In genomic region chr11:119149371-119150275, GRCh38 we compare ENCODE assay signal across 9 cellular contexts. TPM values are rescaled to one million over a fixed set of nuclear protein-coding genes. Genes with fewer than 3 reads are reported as not detected.
A peak's percentile ranks its signal among the peaks of the same experiment; 100 is the strongest.
DNase-seq lines count a peak whose midpoint lies in the region; TF ChIP-seq lines count a peak whose summit lies in the region.
"Had no signal": no experiment of that assay in that cellular context is flagged by ENCODE, and none has a peak within 500 bp of the region (broad histone marks: within the 10 kb centered on the region; RNA-seq: fewer than 3 reads in every experiment).

No MANE protein-coding gene starts in this region.

- intact Hi-C loops in PC-9 (cut with micrococcal nuclease; ENCODE audit: unreplicated experiment): no loop called here

- H3K27me3 Mint-ChIP-seq in progenitor cell of endocrine pancreas: peaks cover 79% of the 10 kb centered on the region

- peak overlapping the region; percentile 27 for H3K4me3 ChIP-seq in GM06990 (replicated peaks; ENCODE audit: low read depth, low read length)
- peak overlapping the region; percentile 84; the same call in 1 of the 2 replicates for H3K4me3 ChIP-seq in PC-9
- peak overlapping the region; percentile 56 for H3K4me3 ChIP-seq in fibroblast of pulmonary artery (replicated peaks; ENCODE audit: low read depth, low read length)

- H3K4me1 ChIP-seq in PC-9 (replicated peaks; ENCODE audit: insufficient read depth): peaks cover 9% of the 10 kb centered on the region; the same call in 1 of the 2 replicates

- H3K9me2 ChIP-seq in PC-9 (ENCODE audit: insufficient read depth): no peaks in the 10 kb centered on the region

- H3K36me3 ChIP-seq in GM06990 (ENCODE audit: control insufficient read depth, insufficient read depth, low read length) (no peaks in the 10 kb centered on the region), PC-9 (ENCODE audit: low read depth) (no peaks in the 10 kb centered on the region)

- H2AFZ ChIP-seq in PC-9: peak overlapping the region; percentile 87; the same call in 1 of the 2 replicates

- TF ChIP-seq CTCF in GM06990 (IDR thresholded peaks at IDR 0.05; ENCODE audit: insufficient read depth, low read length, poor library complexity, severe bottlenecking) (no peak), PC-9 (conservative IDR thresholded peaks at IDR 0.05) (no peak), fibroblast of pulmonary artery (IDR thresholded peaks at IDR 0.05; ENCODE audit: low read length, missing control alignments) (no peak), progenitor cell of endocrine pancreas (IDR thresholded peaks at IDR 0.05; ENCODE audit: unreplicated experiment) (no peak)

- no TSS peak for BruUV-seq in PC-9 (replicated peaks; lab: Mats Ljungman, UMichigan)

- no peaks in the 10 kb centered on the region for H3K36me3 Mint-ChIP-seq in progenitor cell of endocrine pancreas (ENCODE audit: insufficient read depth)

- H4K20me1 ChIP-seq in PC-9 (ENCODE audit: insufficient read depth): no peaks in the 10 kb centered on the region

- no peak overlapping the region for H3K27ac ChIP-seq in PC-9

- H3K27ac Mint-ChIP-seq in progenitor cell of endocrine pancreas: no peak overlapping the region

- H3K27me3 ChIP-seq in GM06990 (replicated peaks; ENCODE audit: control insufficient read depth, insufficient read depth, low read length) (peaks cover 6% of the 10 kb centered on the region), PC-9 (ENCODE audit: insufficient read depth, low read depth) (peaks cover 54% of the 10 kb centered on the region)

- CTCF ChIA-PET in PC-9 (lab: Charles Lee): no interaction called here

- no peaks in the 10 kb centered on the region for H3K9me3 Mint-ChIP-seq in progenitor cell of endocrine pancreas (ENCODE audit: low read depth)

- peak overlapping the region; percentile 66 for H3K4me3 Mint-ChIP-seq in progenitor cell of endocrine pancreas (ENCODE audit: low read depth)

- no peaks in the 10 kb centered on the region for H3K4me1 Mint-ChIP-seq in progenitor cell of endocrine pancreas (ENCODE audit: low read depth)

- H3K9me3 ChIP-seq in PC-9 (ENCODE audit: insufficient read depth, low read depth): no peaks in the 10 kb centered on the region

- DNase-seq in GM06990 (ENCODE audit: extremely low read depth, insufficient read length): no peak
- DNase-seq in PC-9: no peak
- no peak for DNase-seq in fibroblast of pulmonary artery (ENCODE audit: low read depth)
- DNase-seq in progenitor cell of endocrine pancreas (ENCODE audit: low spot score, unreplicated experiment): no peak
- DNase-seq in AML-193 (lab: John Stamatoyannopoulos, UW): no peak
- no peak for DNase-seq in NCI-H1048 (lab: John Stamatoyannopoulos, UW)
- no peak for DNase-seq in KG1 (lab: John Stamatoyannopoulos, UW)
- no peak for DNase-seq in LoVo (ENCODE audit: low spot score)

- H3K4me2 ChIP-seq in PC-9: peak overlapping the region; percentile 99

- POLR2A ChIA-PET in PC-9 (lab: Charles Lee; ENCODE audit: unreplicated experiment): no interaction called here

- H3K79me2 ChIP-seq in PC-9 (ENCODE audit: low read depth): no peaks in the 10 kb centered on the region

- peaks cover 15% of the 10 kb centered on the region; the same call in 1 of the 2 replicates for H3F3A ChIP-seq in PC-9 (ENCODE audit: insufficient read depth, low read depth)

RNA-seq across cellular contexts. Expression of gene ABCG4, which starts 0.8 kb away (rescaled TPM):
- 0.11 TPM in 1 of 2 replicates, not detected in the other for total RNA-seq in PC-9 (2021)
- 0.53 and 0.78 TPM in 2 replicates for total RNA-seq in progenitor cell of endocrine pancreas

RNA-seq across cellular contexts. Expression of gene NLRX1, which starts 18.9 kb away (rescaled TPM):
- total RNA-seq in PC-9 (2021): 18.4 and 22.5 TPM in 2 replicates
- total RNA-seq in progenitor cell of endocrine pancreas: 14.7 and 15.9 TPM in 2 replicates

RNA-seq across cellular contexts. Expression of gene HINFP, which starts 28.2 kb away (rescaled TPM):
- total RNA-seq in PC-9 (2021) (34.9 and 35.5 TPM in 2 replicates), progenitor cell of endocrine pancreas (48.7 and 52.2 TPM in 2 replicates)

RNA-seq across cellular contexts. Expression of gene NHERF4, which starts 35.7 kb away (rescaled TPM):
- total RNA-seq in PC-9 (2021): 0.73 TPM in 1 of 2 replicates, not detected in the other
- 6.2 and 6.3 TPM in 2 replicates for total RNA-seq in progenitor cell of endocrine pancreas
- total RNA-seq: RPMI7951 had no signal

RNA-seq across cellular contexts. Expression of gene C2CD2L, which starts 42.5 kb away (rescaled TPM):
- 6.7 and 9.3 TPM in 2 replicates for total RNA-seq in PC-9 (2021)
- 7.2 and 7.3 TPM in 2 replicates for total RNA-seq in progenitor cell of endocrine pancreas

Comparison
In these comparisons a context has a peak if more than half of its experiments do, and no peak if none do; other contexts are left out.
1. H3K4me3 ChIP-seq: peak in every context shown above with its lines; median percentile 84 in PC-9; 56 in fibroblast of pulmonary artery; 27 in GM06990.